Comparison of ENCODE assay signal across 29 cellular contexts in the genomic region with DNA sequence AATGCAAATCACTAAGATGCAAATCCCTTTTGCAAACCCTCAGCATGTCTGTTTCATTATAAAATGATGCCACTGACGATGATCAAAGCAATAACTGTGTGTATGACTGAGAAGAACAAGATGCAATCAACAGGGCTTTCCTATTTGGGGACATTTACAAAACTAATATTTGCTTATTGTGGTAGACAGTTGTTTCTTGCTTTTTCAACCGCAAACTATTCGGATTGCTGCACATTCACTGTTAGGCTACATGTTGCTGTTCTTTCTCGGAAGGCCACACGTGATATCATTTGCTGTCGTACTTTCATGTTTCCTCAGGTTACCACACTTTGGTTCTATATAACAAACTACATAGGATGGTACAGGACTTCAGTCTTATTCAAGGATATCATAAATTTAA. TPM values are rescaled to one million over a fixed set of nuclear protein-coding genes. Genes with fewer than 3 reads are reported as not detected.
"Had no signal": no experiment of that assay in that cellular context is flagged by ENCODE, and none has a peak within 500 bp of the region (broad histone marks: within the 10 kb centered on the region; RNA-seq: fewer than 3 reads in every experiment).

No MANE protein-coding gene starts in this region.

- H3K4me3 Mint-ChIP-seq: stimulated activated effector memory CD8-positive, alpha-beta T cell treated with anti-CD3 and anti-CD28 coated beads, Interleukin-12 subunit alpha, Interleukin-12 subunit beta, amount 100 ng/mL, for 72 hours; stimulated activated memory B cell treated with anti-CD40 and anti-IgM and Interleukin-4, amounts not matched to agents 10 μg/mL and 1 μg/mL and 100 μg/mL, for 72 hours; stimulated activated naive B cell treated with anti-CD40 and anti-IgM and Interleukin-4, amounts not matched to agents 10 μg/mL and 1 μg/mL and 100 μg/mL, for 72 hours; stimulated activated naive CD8-positive, alpha-beta T cell treated with anti-CD3 and anti-CD28 coated beads, Interleukin-15, amount 100 ng/mL, for 72 hours; stimulated activated naive CD8-positive, alpha-beta T cell treated with anti-CD3 and anti-CD28 coated beads, Interleukin-15, Interleukin-2, amounts not matched to agents 100 ng/mL and 50 ng/mL, for 24 hours; type B pancreatic cell had no signal

- H3K27ac ChIP-seq: stomach, suprapubic skin, testis, thoracic aorta, thyroid gland, tibial artery, tibial nerve, transverse colon, upper lobe of left lung, upper lobe of right lung, uterus, vagina had no signal

- H3K4me1 ChIP-seq: stomach, suprapubic skin, testis, thyroid gland, tibial artery, tibial nerve, transverse colon, upper lobe of left lung, upper lobe of right lung, uterus, vagina had no signal

- H3K27ac Mint-ChIP-seq: stimulated activated effector memory CD8-positive, alpha-beta T cell treated with anti-CD3 and anti-CD28 coated beads, Interleukin-12 subunit alpha, Interleukin-12 subunit beta, amount 100 ng/mL, for 72 hours; stimulated activated memory B cell treated with anti-CD40 and anti-IgM and Interleukin-4, amounts not matched to agents 10 μg/mL and 1 μg/mL and 100 μg/mL, for 72 hours; stimulated activated naive B cell treated with anti-CD40 and anti-IgM and Interleukin-4, amounts not matched to agents 10 μg/mL and 1 μg/mL and 100 μg/mL, for 72 hours; stimulated activated naive CD8-positive, alpha-beta T cell treated with anti-CD3 and anti-CD28 coated beads, Interleukin-15, amount 100 ng/mL, for 72 hours; stimulated activated naive CD8-positive, alpha-beta T cell treated with anti-CD3 and anti-CD28 coated beads, Interleukin-15, Interleukin-2, amounts not matched to agents 100 ng/mL and 50 ng/mL, for 24 hours; type B pancreatic cell had no signal

- H3K4me3 ChIP-seq: stomach, suprapubic skin, testis, thoracic aorta, thyroid gland, tibial artery, tibial nerve, transverse colon, upper lobe of left lung, upper lobe of right lung, uterus, vagina had no signal

- H3K9me3 Mint-ChIP-seq: stimulated activated effector memory CD8-positive, alpha-beta T cell treated with anti-CD3 and anti-CD28 coated beads, Interleukin-12 subunit alpha, Interleukin-12 subunit beta, amount 100 ng/mL, for 72 hours; stimulated activated memory B cell treated with anti-CD40 and anti-IgM and Interleukin-4, amounts not matched to agents 10 μg/mL and 1 μg/mL and 100 μg/mL, for 72 hours; stimulated activated naive B cell treated with anti-CD40 and anti-IgM and Interleukin-4, amounts not matched to agents 10 μg/mL and 1 μg/mL and 100 μg/mL, for 72 hours; stimulated activated naive CD8-positive, alpha-beta T cell treated with anti-CD3 and anti-CD28 coated beads, Interleukin-15, amount 100 ng/mL, for 72 hours; stimulated activated naive CD8-positive, alpha-beta T cell treated with anti-CD3 and anti-CD28 coated beads, Interleukin-15, Interleukin-2, amounts not matched to agents 100 ng/mL and 50 ng/mL, for 24 hours; type B pancreatic cell had no signal

- FAIRE-seq: urothelium cell line had no signal

- H3K36me3 ChIP-seq: stomach, suprapubic skin, thoracic aorta, thyroid gland, tibial artery, tibial nerve, transverse colon, upper lobe of left lung, upper lobe of right lung, uterus, vagina had no signal

- DNase-seq: stimulated activated CD4-positive, alpha-beta T cell treated with anti-CD3 and anti-CD28 coated beads, Interleukin-2, amount 100 ng/mL, for 48 hours; stimulated activated CD4-positive, alpha-beta T cell treated with anti-CD3 and anti-CD28 coated beads, Interleukin-4, amount 100 ng/mL, for 1 hour; stimulated activated CD4-positive, alpha-beta T cell treated with anti-CD3 and anti-CD28 coated beads, Interleukin-4, amount 100 ng/mL, for 24 hours; stimulated activated CD4-positive, alpha-beta T cell treated with anti-CD3 and anti-CD28 coated beads, Interleukin-4, amount 100 ng/mL, for 4 hours; stimulated activated CD8-positive, alpha-beta memory T cell treated with anti-CD3 and anti-CD28 coated beads, Interleukin-4, amount 100 ng/mL, for 48 hours; stimulated activated naive B cell treated with anti-CD40 and anti-IgM and Interleukin-4, amounts not matched to agents 10 μg/mL and 1 μg/mL and 100 μg/mL, for 72 hours; stimulated activated naive CD4-positive, alpha-beta T cell; stimulated activated naive CD4-positive, alpha-beta T cell treated with Interleukin-2 at 50 U/mL for 16 hours; stimulated activated naive CD8-positive, alpha-beta T cell treated with anti-CD3 and anti-CD28 coated beads, Interleukin-15, amount 100 ng/mL, for 72 hours; stimulated activated naive CD8-positive, alpha-beta T cell treated with anti-CD3 and anti-CD28 coated beads, Interleukin-15, Interleukin-2, amounts not matched to agents 100 U/mL and 50 U/mL, for 24 hours; stomach; substantia nigra; testis; thyroid gland; tibial artery; transverse colon; trophoblast cell; upper lobe of left lung; upper lobe of right lung; uterus had no signal

- ATAC-seq: stimulated activated effector memory CD8-positive, alpha-beta T cell treated with anti-CD3 and anti-CD28 coated beads, Interleukin-12 subunit alpha, Interleukin-12 subunit beta, amount 100 ng/mL, for 72 hours; stimulated activated memory B cell treated with anti-CD40 and anti-IgM and Interleukin-4, amounts not matched to agents 10 μg/mL and 1 μg/mL and 100 μg/mL, for 72 hours; stimulated activated naive B cell treated with anti-CD40 and anti-IgM and Interleukin-4, amounts not matched to agents 10 μg/mL and 1 μg/mL and 100 μg/mL, for 72 hours; stimulated activated naive CD8-positive, alpha-beta T cell treated with anti-CD3 and anti-CD28 coated beads, Interleukin-15, amount 100 ng/mL, for 72 hours; stimulated activated naive CD8-positive, alpha-beta T cell treated with anti-CD3 and anti-CD28 coated beads, Interleukin-15, Interleukin-2, amounts not matched to agents 100 U/mL and 50 U/mL, for 24 hours; upper lobe of right lung had no signal

- H3K27me3 Mint-ChIP-seq: type B pancreatic cell had no signal

- H3K36me3 Mint-ChIP-seq: stimulated activated effector memory CD8-positive, alpha-beta T cell treated with anti-CD3 and anti-CD28 coated beads, Interleukin-12 subunit alpha, Interleukin-12 subunit beta, amount 100 ng/mL, for 72 hours; stimulated activated memory B cell treated with anti-CD40 and anti-IgM and Interleukin-4, amounts not matched to agents 10 μg/mL and 1 μg/mL and 100 μg/mL, for 72 hours; stimulated activated naive B cell treated with anti-CD40 and anti-IgM and Interleukin-4, amounts not matched to agents 10 μg/mL and 1 μg/mL and 100 μg/mL, for 72 hours; type B pancreatic cell had no signal

- H3K9me3 ChIP-seq: stomach, suprapubic skin, testis, thoracic aorta, thyroid gland, tibial artery, tibial nerve, transverse colon, upper lobe of left lung, upper lobe of right lung, uterus, vagina had no signal

- H3K4me1 Mint-ChIP-seq: stimulated activated effector memory CD8-positive, alpha-beta T cell treated with anti-CD3 and anti-CD28 coated beads, Interleukin-12 subunit alpha, Interleukin-12 subunit beta, amount 100 ng/mL, for 72 hours; stimulated activated memory B cell treated with anti-CD40 and anti-IgM and Interleukin-4, amounts not matched to agents 10 μg/mL and 1 μg/mL and 100 μg/mL, for 72 hours; stimulated activated naive B cell treated with anti-CD40 and anti-IgM and Interleukin-4, amounts not matched to agents 10 μg/mL and 1 μg/mL and 100 μg/mL, for 72 hours; stimulated activated naive CD8-positive, alpha-beta T cell treated with anti-CD3 and anti-CD28 coated beads, Interleukin-15, amount 100 ng/mL, for 72 hours had no signal

- H3K27me3 ChIP-seq: suprapubic skin, testis, thyroid gland, tibial artery, tibial nerve, transverse colon, upper lobe of left lung, upper lobe of right lung, uterus, vagina had no signal

RNA-seq across cellular contexts. Expression of a gene that starts 49.8 kb away (rescaled TPM):
- total RNA-seq: vagina had no signal
- polyA plus RNA-seq: stomach had no signal
